Comparison of ENCODE assay signal across 16 cellular contexts in the genomic region with DNA sequence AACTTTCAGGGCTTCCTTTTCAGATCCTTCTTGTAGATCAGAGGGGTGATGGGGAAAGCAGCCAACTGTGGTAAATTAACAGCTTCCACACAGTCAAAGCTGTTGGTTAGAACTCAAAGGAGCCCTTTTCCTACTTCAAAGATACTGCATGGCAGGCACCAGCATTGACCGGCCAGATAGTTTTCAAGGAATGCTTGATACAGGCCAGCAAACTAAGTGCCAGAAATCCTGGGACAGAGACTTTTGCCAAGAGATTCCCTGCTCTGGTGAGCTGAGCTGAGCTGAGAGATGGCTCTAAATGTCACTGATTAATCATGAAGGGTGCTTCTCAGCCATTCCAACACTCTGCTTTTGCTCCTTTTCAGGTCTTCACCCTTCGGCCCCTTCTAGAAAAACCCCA.
DNase-seq lines count a peak whose midpoint lies in the region; ATAC-seq, FAIRE-seq and TF ChIP-seq lines count a peak whose summit lies in the region.
"Had no signal": no experiment of that assay in that cellular context is flagged by ENCODE, and none has a peak within 500 bp of the region (broad histone marks: within the 10 kb centered on the region; RNA-seq: fewer than 3 reads in every experiment).

No MANE protein-coding gene starts in this region.

- no peak for TF ChIP-seq RAD21 in HepG2 (CRISPR knock-in tag; IDR thresholded peaks at IDR 0.05)

- intact Hi-C loops in right lobe of liver (cut with DNase I): no loop called here
- intact Hi-C loops in HepG2 (cut with micrococcal nuclease; ENCODE audit: unreplicated experiment): no loop called here

- ATAC-seq in right lobe of liver: peak in 3 of 4 donors; percentile 22 to 66 (median 30)
- ATAC-seq in HepG2: no peak
- ATAC-seq in HG03095 (IDR thresholded peaks at IDR 0.05; ENCODE audit: unreplicated experiment): no peak
- ATAC-seq in HG03432 (IDR thresholded peaks at IDR 0.05; ENCODE audit: unreplicated experiment): no peak
- ATAC-seq: natural killer cell had no signal

- no peak for FAIRE-seq in HepG2 (lab: Jason Lieb, UNC)
- FAIRE-seq: A204.1, D721Med had no signal

- no peak for DNase-seq in right lobe of liver
- DNase-seq in HepG2 (ENCODE audit: low spot score): no peak
- DNase-seq in fibroblast of peridontal ligament (ENCODE audit: extremely low read depth): peak; percentile 30
- DNase-seq in myocyte (ENCODE audit: low read depth): peak; percentile 15
- DNase-seq in HEK293T (ENCODE audit: extremely low spot score): no peak
- no peak for DNase-seq in NCI-H1436 (lab: John Stamatoyannopoulos, UW)
- DNase-seq: activated naive CD4-positive, alpha-beta T cell treated with anti-CD3 and anti-CD28 coated beads, Interleukin-2, amount 50 U/mL, for 16 hours; natural killer cell; NCI-H2029 treated with DMSO at 0.1 percent for 48 hours; SJCRH30 had no signal

- no peaks in the 10 kb centered on the region for H3K36me3 ChIP-seq in right lobe of liver
- no peaks in the 10 kb centered on the region for H3K36me3 ChIP-seq in HepG2 (replicated peaks in 1 of 2; ENCODE audit: control insufficient read depth in 1 of 2, insufficient read depth in 2 of 2, low read length in 2 of 2)
- H3K36me3 ChIP-seq: SJCRH30 had no signal

- in situ Hi-C loops in HepG2 (cut with HindIII; ENCODE audit: extremely low pct_ligation_motif_present, low pct_unique_long_range_greater_than_20kb): no loop called here

- CTCF ChIA-PET in HepG2 (lab: Yijun Ruan, JAX; ENCODE audit: low intra/inter-chr PET ratio, low total read pairs): no interaction called here
- CTCF ChIA-PET in HEK293T (lab: Yijun Ruan, JAX): no interaction called here

- H3K4me3 ChIP-seq in right lobe of liver (no peak overlapping the region), HepG2 (replicated peaks in 1 of 3; ENCODE audit: insufficient read depth in 1 of 3, low read depth in 2 of 3, low read length in 3 of 3) (no peak overlapping the region)
- H3K4me3 ChIP-seq: coronary artery, SJCRH30 had no signal

- no peaks in the 10 kb centered on the region for H3K79me2 ChIP-seq in HepG2 (ENCODE audit: insufficient read depth, low read length)

- H4K20me1 ChIP-seq in HepG2 (ENCODE audit: insufficient read depth, low read length): no peaks in the 10 kb centered on the region

- no peaks in the 10 kb centered on the region for H3K9me3 ChIP-seq in right lobe of liver
- H3K9me3 ChIP-seq in HepG2 (ENCODE audit: low read length): no peaks in the 10 kb centered on the region
- H3K9me3 ChIP-seq: SJCRH30 had no signal

- H3K4me1 ChIP-seq in right lobe of liver: no peaks in the 10 kb centered on the region
- H3K4me1 ChIP-seq in HepG2 (ENCODE audit: insufficient read depth, low read length): peaks cover 25% of the 10 kb centered on the region
- H3K4me1 ChIP-seq: SJCRH30 had no signal

- no peak overlapping the region for H2AFZ ChIP-seq in HepG2 (ENCODE audit: low read length)

- no peak overlapping the region for H3K4me2 ChIP-seq in HepG2 (ENCODE audit: low read depth, low read length)
- H3K4me2 ChIP-seq: KMS-11 had no signal

- H3K27me3 ChIP-seq in right lobe of liver: no peaks in the 10 kb centered on the region
- no peaks in the 10 kb centered on the region for H3K27me3 ChIP-seq in HepG2 (ENCODE audit: control insufficient read depth in 1 of 2, insufficient read depth in 2 of 2, low read length in 2 of 2)
- H3K27me3 ChIP-seq: SJCRH30 had no signal

- no peak overlapping the region for H3K9ac ChIP-seq in HepG2 (ENCODE audit: insufficient read depth, low read depth, low read length)
- H3K9ac ChIP-seq: KMS-11 had no signal

- BruUV-seq in HepG2 (replicated peaks; lab: Mats Ljungman, UMichigan): no TSS peak

- no peak overlapping the region for H3K27ac ChIP-seq in right lobe of liver
- H3K27ac ChIP-seq in HepG2 (ENCODE audit: extremely low read length, insufficient read depth, low read length): no peak overlapping the region
- H3K27ac ChIP-seq: coronary artery, KMS-11, SJCRH30 had no signal

- TF ChIP-seq POLR2A in right lobe of liver (IDR thresholded peaks at IDR 0.05): no peak
- TF ChIP-seq POLR2A in HepG2 (IDR thresholded peaks at IDR 0.05; ENCODE audit: insufficient read depth in 1 of 2, low read depth in 2 of 2, low read length in 2 of 2): no peak

- TF ChIP-seq CTCF in right lobe of liver (IDR thresholded peaks at IDR 0.05) (no peak), HepG2 (CRISPR knock-in tag; IDR thresholded peaks at IDR 0.05) (no peak)

- TF ChIP-seq EP300 in HepG2 (IDR thresholded peaks at IDR 0.05; ENCODE audit: low read depth in 2 of 2, low read length in 2 of 2) (no peak), HepG2 (CRISPR knock-in tag; IDR thresholded peaks at IDR 0.05; ENCODE audit: borderline replicate concordance) (no peak)

- WGBS in right lobe of liver (ENCODE audit: insufficient coverage, low coverage, low lambda C conversion rate, missing lambda C conversion rate): 29% methylated on average over 1 of the region's 2 CpGs
- WGBS in HepG2 (ENCODE audit: low lambda C conversion rate): no CpG with 5 or more reads among the region's 2 CpGs

- POLR2A ChIA-PET in HepG2 (lab: Yijun Ruan, JAX): interaction anchor here (1.3 kb wide), 1 partner anchor 130 kb away, joined by 3 read pairs; no protein-coding TSS in a partner anchor
- POLR2A ChIA-PET in HEK293T (lab: Yijun Ruan, JAX): no interaction called here

TF ChIP-seq in HepG2, 621 proteins besides CTCF, POLR2A, EP300 and RAD21 (continues in another document):
- TF ChIP-seq, protein P1, sequence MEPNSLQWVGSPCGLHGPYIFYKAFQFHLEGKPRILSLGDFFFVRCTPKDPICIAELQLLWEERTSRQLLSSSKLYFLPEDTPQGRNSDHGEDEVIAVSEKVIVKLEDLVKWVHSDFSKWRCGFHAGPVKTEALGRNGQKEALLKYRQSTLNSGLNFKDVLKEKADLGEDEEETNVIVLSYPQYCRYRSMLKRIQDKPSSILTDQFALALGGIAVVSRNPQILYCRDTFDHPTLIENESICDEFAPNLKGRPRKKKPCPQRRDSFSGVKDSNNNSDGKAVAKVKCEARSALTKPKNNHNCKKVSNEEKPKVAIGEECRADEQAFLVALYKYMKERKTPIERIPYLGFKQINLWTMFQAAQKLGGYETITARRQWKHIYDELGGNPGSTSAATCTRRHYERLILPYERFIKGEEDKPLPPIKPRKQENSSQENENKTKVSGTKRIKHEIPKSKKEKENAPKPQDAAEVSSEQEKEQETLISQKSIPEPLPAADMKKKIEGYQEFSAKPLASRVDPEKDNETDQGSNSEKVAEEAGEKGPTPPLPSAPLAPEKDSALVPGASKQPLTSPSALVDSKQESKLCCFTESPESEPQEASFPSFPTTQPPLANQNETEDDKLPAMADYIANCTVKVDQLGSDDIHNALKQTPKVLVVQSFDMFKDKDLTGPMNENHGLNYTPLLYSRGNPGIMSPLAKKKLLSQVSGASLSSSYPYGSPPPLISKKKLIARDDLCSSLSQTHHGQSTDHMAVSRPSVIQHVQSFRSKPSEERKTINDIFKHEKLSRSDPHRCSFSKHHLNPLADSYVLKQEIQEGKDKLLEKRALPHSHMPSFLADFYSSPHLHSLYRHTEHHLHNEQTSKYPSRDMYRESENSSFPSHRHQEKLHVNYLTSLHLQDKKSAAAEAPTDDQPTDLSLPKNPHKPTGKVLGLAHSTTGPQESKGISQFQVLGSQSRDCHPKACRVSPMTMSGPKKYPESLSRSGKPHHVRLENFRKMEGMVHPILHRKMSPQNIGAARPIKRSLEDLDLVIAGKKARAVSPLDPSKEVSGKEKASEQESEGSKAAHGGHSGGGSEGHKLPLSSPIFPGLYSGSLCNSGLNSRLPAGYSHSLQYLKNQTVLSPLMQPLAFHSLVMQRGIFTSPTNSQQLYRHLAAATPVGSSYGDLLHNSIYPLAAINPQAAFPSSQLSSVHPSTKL (CRISPR knock-in tag; IDR thresholded peaks at IDR 0.05): no peak
- TF ChIP-seq ZNF446 (CRISPR knock-in tag; IDR thresholded peaks at IDR 0.05): no peak
- TF ChIP-seq ZNF83 (CRISPR knock-in tag; IDR thresholded peaks at IDR 0.05; ENCODE audit: borderline replicate concordance): no peak
- no peak for TF ChIP-seq NFE2L1 (CRISPR knock-in tag; IDR thresholded peaks at IDR 0.05; ENCODE audit: borderline replicate concordance)

TF ChIP-seq in HEK293T, 16 proteins besides CTCF, POLR2A, EP300 and RAD21:
- no peak for TF ChIP-seq NFRKB (IDR thresholded peaks at IDR 0.05)
- no peak for TF ChIP-seq FOXA1 (IDR thresholded peaks at IDR 0.05)
- TF ChIP-seq FOXM1 (IDR thresholded peaks at IDR 0.05; ENCODE audit: borderline replicate concordance): no peak
- no peak for TF ChIP-seq SP1 (IDR thresholded peaks at IDR 0.05)
- no peak for TF ChIP-seq L3MBTL2 (conservative IDR thresholded peaks at IDR 0.05)
- TF ChIP-seq HDGF (IDR thresholded peaks at IDR 0.05; ENCODE audit: borderline replicate concordance): no peak
- TF ChIP-seq ARNT (IDR thresholded peaks at IDR 0.05): no peak
- no peak for TF ChIP-seq TARDBP (IDR thresholded peaks at IDR 0.05)
- TF ChIP-seq ZNF384 (IDR thresholded peaks at IDR 0.05): no peak
- no peak for TF ChIP-seq FOXK2 (IDR thresholded peaks at IDR 0.05)
- TF ChIP-seq LEF1 (IDR thresholded peaks at IDR 0.05; ENCODE audit: borderline replicate concordance): no peak
- TF ChIP-seq, protein P2, sequence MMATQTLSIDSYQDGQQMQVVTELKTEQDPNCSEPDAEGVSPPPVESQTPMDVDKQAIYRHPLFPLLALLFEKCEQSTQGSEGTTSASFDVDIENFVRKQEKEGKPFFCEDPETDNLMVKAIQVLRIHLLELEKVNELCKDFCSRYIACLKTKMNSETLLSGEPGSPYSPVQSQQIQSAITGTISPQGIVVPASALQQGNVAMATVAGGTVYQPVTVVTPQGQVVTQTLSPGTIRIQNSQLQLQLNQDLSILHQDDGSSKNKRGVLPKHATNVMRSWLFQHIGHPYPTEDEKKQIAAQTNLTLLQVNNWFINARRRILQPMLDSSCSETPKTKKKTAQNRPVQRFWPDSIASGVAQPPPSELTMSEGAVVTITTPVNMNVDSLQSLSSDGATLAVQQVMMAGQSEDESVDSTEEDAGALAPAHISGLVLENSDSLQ (IDR thresholded peaks at IDR 0.05): no peak
- no peak for TF ChIP-seq CTBP1 (IDR thresholded peaks at IDR 0.05; ENCODE audit: borderline replicate concordance)
- no peak for TF ChIP-seq SUZ12 (IDR thresholded peaks at IDR 0.05)
- no peak for TF ChIP-seq ELF4 (IDR thresholded peaks at IDR 0.05)
- TF ChIP-seq BHLHE40 (IDR thresholded peaks at IDR 0.05; ENCODE audit: borderline replicate concordance): no peak

Comparison
In these comparisons a context has a peak if more than half of its experiments do, and no peak if none do; other contexts are left out.
1. ATAC-seq: peak in right lobe of liver (3 of 4); none in HepG2 (single experiment), HG03095 (single experiment) and HG03432 (single experiment).
2. DNase-seq: peak in fibroblast of peridontal ligament (single experiment) and myocyte (single experiment); none in right lobe of liver (0 of 3), HepG2 (single experiment), HEK293T (single experiment) and NCI-H1436 (single experiment).